28 cellular contexts compared by ENCODE assay signal in the genomic region with DNA sequence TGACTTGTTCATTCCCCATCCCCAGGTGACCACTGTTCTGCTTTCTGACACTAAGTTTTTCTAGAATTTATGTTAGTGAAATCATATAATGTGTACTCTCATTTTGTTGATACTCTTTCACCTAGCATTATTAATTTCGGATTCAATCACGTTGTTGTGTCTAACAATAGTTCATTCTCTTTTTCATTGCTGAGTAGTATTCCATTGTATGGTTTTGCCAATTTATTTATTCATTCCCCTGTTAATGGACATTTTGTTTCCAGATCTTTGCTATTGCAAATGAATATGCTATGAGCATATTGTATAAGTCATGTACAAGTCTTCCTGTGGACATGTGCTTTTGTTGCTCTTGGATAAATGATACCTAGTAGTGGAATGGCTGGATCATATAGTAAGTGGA.
"Had no signal": no experiment of that assay in that cellular context is flagged by ENCODE, and none has a peak within 500 bp of the region (broad histone marks: within the 10 kb centered on the region; RNA-seq: fewer than 3 reads in every experiment).

No MANE protein-coding gene starts in this region.

- H3K4me3 ChIP-seq: colonic mucosa, coronary artery, dorsolateral prefrontal cortex, esophagus muscularis mucosa, esophagus squamous epithelium, gastrocnemius medialis, gastroesophageal sphincter, heart left ventricle, heart right ventricle had no signal

- H3K27ac ChIP-seq: colonic mucosa, coronary artery, dorsolateral prefrontal cortex, epithelial cell of prostate, esophagus muscularis mucosa, esophagus squamous epithelium, foreskin keratinocyte, gastrocnemius medialis, gastroesophageal sphincter, heart left ventricle, heart right ventricle had no signal

- H3K9me3 ChIP-seq: colonic mucosa, esophagus muscularis mucosa, esophagus squamous epithelium, gastrocnemius medialis, gastroesophageal sphincter had no signal

- H3K27me3 ChIP-seq: colonic mucosa, dorsolateral prefrontal cortex, esophagus muscularis mucosa, esophagus squamous epithelium, gastroesophageal sphincter, heart left ventricle, heart right ventricle had no signal

- FAIRE-seq: colon, endometrium, endothelial cell of umbilical vein, frontal cortex had no signal

- H3K4me1 ChIP-seq: colonic mucosa, esophagus muscularis mucosa, esophagus squamous epithelium, foreskin keratinocyte, gastrocnemius medialis, gastroesophageal sphincter, heart left ventricle, heart right ventricle had no signal

- DNase-seq: colonic mucosa; cortex of kidney; dermis blood vessel endothelial cell; dorsolateral prefrontal cortex; effector CD4-positive, alpha-beta T cell; effector CD8-positive, alpha-beta T cell; effector memory CD4-positive, alpha-beta T cell; effector memory CD8-positive, alpha-beta T cell; endodermal cell; erythroblast; esophagus squamous epithelium; foreskin fibroblast; foreskin keratinocyte; foreskin melanocyte; gastrocnemius medialis; glutamatergic neuron; head of caudate nucleus; heart left ventricle; heart right ventricle had no signal

- ATAC-seq: effector memory CD8-positive, alpha-beta T cell; esophagus mucosa; foreskin keratinocyte; gastrocnemius medialis; gastroesophageal sphincter; heart left ventricle; heart right ventricle had no signal

- H3K36me3 ChIP-seq: colonic mucosa, esophagus muscularis mucosa, esophagus squamous epithelium, gastrocnemius medialis, gastroesophageal sphincter, heart left ventricle, heart right ventricle had no signal
